23 cellular contexts compared by ENCODE assay signal in the genomic region with DNA sequence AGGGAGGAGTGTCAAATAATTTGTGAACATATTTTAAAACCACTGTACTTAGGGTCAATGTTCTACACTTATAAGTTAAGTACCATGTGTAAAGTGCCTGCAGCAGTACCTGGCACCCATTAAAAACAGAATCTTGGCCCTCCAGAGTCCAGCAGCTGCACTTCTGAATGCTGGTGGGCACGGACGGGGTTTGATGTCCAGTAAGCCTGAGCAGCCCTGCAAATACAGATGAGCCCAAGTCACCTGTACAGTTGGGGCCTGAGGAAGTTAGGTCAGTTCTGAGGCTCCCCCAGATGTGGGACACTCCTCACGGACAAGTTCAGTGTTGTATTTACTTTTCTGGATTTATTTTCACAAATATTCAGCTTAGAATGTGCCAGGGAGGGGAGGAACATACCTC.
"Had no signal": no experiment of that assay in that cellular context is flagged by ENCODE, and none has a peak within 500 bp of the region (broad histone marks: within the 10 kb centered on the region; RNA-seq: fewer than 3 reads in every experiment).

No MANE protein-coding gene starts in this region.

- H3K4me3 ChIP-seq: SJCRH30 had no signal

- DNase-seq: KBM-7, NCI-H1092, NCI-H1105 treated with DMSO at 0.1 percent for 48 hours, NCI-H1417 treated with DMSO at 0.1 percent for 48 hours, NCI-H146, NCI-H1694 treated with DMSO at 0.1 percent for 48 hours, NCI-H1930, NCI-H2081, NCI-H2107, NCI-H226, NCI-H446, NCI-H510A, NCI-H524 treated with DMSO at 0.1 percent for 48 hours, NCI-H69, NCI-H774, PC-3, SHP77 treated with DMSO at 0.1 percent for 48 hours, SJCRH30 had no signal

- ATAC-seq: Panc1, PC-3, SK-N-SH treated with all-trans-retinoic acid at 6 μM for 48 hours had no signal

- H3K9me3 ChIP-seq: SJCRH30 had no signal

- FAIRE-seq: HTR-8/SVneo had no signal

- H3K27me3 ChIP-seq: SJCRH30 had no signal

- H3K27ac ChIP-seq: HL-60, RWPE1, SJCRH30 had no signal

- H3K36me3 ChIP-seq: SJCRH30 had no signal

- H3K4me1 ChIP-seq: SJCRH30 had no signal
